In the genomic region with DNA sequence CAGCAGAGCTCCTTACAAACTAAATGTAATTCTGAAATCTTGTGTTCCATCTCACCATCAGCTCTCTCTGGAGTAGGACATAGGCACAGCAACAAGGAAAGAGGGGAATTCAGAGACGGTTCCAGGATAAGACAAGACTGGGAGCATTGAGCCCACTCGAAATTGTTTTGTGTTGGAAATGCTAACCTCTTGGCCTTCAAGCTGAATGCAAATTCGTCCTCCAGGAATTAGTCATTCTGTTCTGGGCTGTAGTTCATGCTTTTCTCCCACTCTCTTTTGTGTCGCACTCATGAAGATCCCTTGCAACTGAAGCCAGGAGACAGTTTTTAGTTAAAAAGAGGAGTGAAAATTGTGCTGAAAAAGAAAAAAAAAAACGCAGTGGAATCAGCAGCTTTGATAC, we compare ENCODE assay signal across 14 cellular contexts.
DNase-seq lines count a peak whose midpoint lies in the region; ATAC-seq, FAIRE-seq and TF ChIP-seq lines count a peak whose summit lies in the region.
"Had no signal": no experiment of that assay in that cellular context is flagged by ENCODE, and none has a peak within 500 bp of the region (broad histone marks: within the 10 kb centered on the region; RNA-seq: fewer than 3 reads in every experiment).

No MANE protein-coding gene starts in this region.

- no peaks in the 10 kb centered on the region for H3K9me3 ChIP-seq in CD4-positive, alpha-beta memory T cell (ENCODE audit: control insufficient read depth in 1 of 2, low read length in 2 of 2)
- no peaks in the 10 kb centered on the region for H3K9me3 ChIP-seq in tibial artery
- H3K9me3 ChIP-seq: esophagus squamous epithelium, vagina had no signal

- intact Hi-C loops in CD4-positive, alpha-beta memory T cell (cut with micrococcal nuclease), result no loop called here
- intact Hi-C loops in tibial artery (cut with DNase I; ENCODE audit: low total_unique reads), result no loop called here

- CTCF ChIA-PET in CD4-positive, alpha-beta memory T cell (lab: Charles Lee; ENCODE audit: partially characterized antibody), result no interaction called here

- H3K36me3 Mint-ChIP-seq in CD4-positive, alpha-beta memory T cell, result no peaks in the 10 kb centered on the region

- no peak for TF ChIP-seq POLR2A in GM12891 (IDR thresholded peaks at IDR 0.05; ENCODE audit: low read depth, low read length)

- FAIRE-seq in GM12891 (lab: Jason Lieb, UNC), result peak; percentile 76
- FAIRE-seq: G401.6 had no signal

- H3K4me3 ChIP-seq in brain microvascular endothelial cell (ENCODE audit: low read depth, low read length) (no peak overlapping the region), tibial artery (no peak overlapping the region)
- H3K4me3 ChIP-seq in CD4-positive, alpha-beta memory T cell (ENCODE audit: low read length in 2 of 2), result no peak overlapping the region
- H3K4me3 ChIP-seq: esophagus squamous epithelium, lung, vagina had no signal

- no peak overlapping the region for H3K27ac ChIP-seq in brain microvascular endothelial cell
- no peak overlapping the region for H3K27ac ChIP-seq in CD4-positive, alpha-beta memory T cell (ENCODE audit: low read depth, low read length)
- H3K27ac ChIP-seq in tibial artery, result no peak overlapping the region
- H3K27ac ChIP-seq: esophagus squamous epithelium, vagina had no signal

- peaks cover 0 to 2% (median 0%) of the 10 kb centered on the region in 4 donors for H3K4me1 Mint-ChIP-seq in CD4-positive, alpha-beta memory T cell
- H3K4me1 Mint-ChIP-seq: T-helper 17 cell had no signal

- DNase-seq in GM12891 (ENCODE audit: insufficient read length, low spot score) (no peak), brain microvascular endothelial cell (peak; percentile 13), GM19238 (ENCODE audit: insufficient read length, low spot score) (no peak), left lobe of liver (ENCODE audit: low spot score) (no peak), tibial artery (no peak)
- DNase-seq in CD4-positive, alpha-beta memory T cell, result no peak
- DNase-seq: activated T-cell treated with anti-CD3 and anti-CD28 coated beads for 4 hours, esophagus squamous epithelium, T-helper 17 cell had no signal

- H3K36me3 ChIP-seq in brain microvascular endothelial cell (replicated peaks) (no peaks in the 10 kb centered on the region), tibial artery (no peaks in the 10 kb centered on the region)
- no peaks in the 10 kb centered on the region for H3K36me3 ChIP-seq in CD4-positive, alpha-beta memory T cell (ENCODE audit: insufficient read depth, low read length)
- H3K36me3 ChIP-seq: esophagus squamous epithelium, vagina had no signal

- in situ Hi-C loops in brain microvascular endothelial cell (cut with HindIII; ENCODE audit: low pct_ligation_motif_present, low sequenced_read_pairs), result no loop called here

- ATAC-seq in GM21360 (IDR thresholded peaks at IDR 0.05; ENCODE audit: unreplicated experiment), result peak; percentile 85
- peak; percentile 84 for ATAC-seq in HG02981 (IDR thresholded peaks at IDR 0.05; ENCODE audit: unreplicated experiment)
- no peak for ATAC-seq in left lobe of liver
- ATAC-seq: T-helper 17 cell had no signal

- no peaks in the 10 kb centered on the region for H3K27me3 ChIP-seq in brain microvascular endothelial cell (replicated peaks)
- H3K27me3 ChIP-seq in CD4-positive, alpha-beta memory T cell (ENCODE audit: insufficient read depth, low read length), result no peaks in the 10 kb centered on the region
- H3K27me3 ChIP-seq in tibial artery, result no peaks in the 10 kb centered on the region
- H3K27me3 ChIP-seq: esophagus squamous epithelium, vagina had no signal

- peaks cover 0 to 1% of the 10 kb centered on the region in 2 donors for H3K27me3 Mint-ChIP-seq in CD4-positive, alpha-beta memory T cell

- no peaks in the 10 kb centered on the region for H3K4me1 ChIP-seq in CD4-positive, alpha-beta memory T cell (ENCODE audit: insufficient read depth, low read length)
- peaks cover 0 to 10% (median 5%) of the 10 kb centered on the region in 4 donors for H3K4me1 ChIP-seq in tibial artery
- H3K4me1 ChIP-seq: esophagus squamous epithelium, vagina had no signal

- no peak overlapping the region for H3K4me3 Mint-ChIP-seq in CD4-positive, alpha-beta memory T cell
- H3K4me3 Mint-ChIP-seq: T-helper 17 cell had no signal

- H3K9me3 Mint-ChIP-seq in CD4-positive, alpha-beta memory T cell, result peaks cover 0 to 4% (median under 1%) of the 10 kb centered on the region in 8 donors

- no peak overlapping the region for H3K27ac Mint-ChIP-seq in CD4-positive, alpha-beta memory T cell
- H3K27ac Mint-ChIP-seq: T-helper 17 cell had no signal

- TF ChIP-seq CTCF in brain microvascular endothelial cell (IDR thresholded peaks at IDR 0.05; ENCODE audit: low read depth, low read length, missing control alignments) (no peak), tibial artery (IDR thresholded peaks at IDR 0.05) (no peak)

- POLR2A ChIA-PET in CD4-positive, alpha-beta memory T cell (lab: Charles Lee; ENCODE audit: partially characterized antibody), result no interaction called here

TF ChIP-seq in GM12891, 5 proteins besides CTCF, POLR2A, EP300 and RAD21:
- TF ChIP-seq PAX5 (IDR thresholded peaks at IDR 0.05; ENCODE audit: insufficient read depth, low read length, severe bottlenecking) (no peak), TAF1 (IDR thresholded peaks at IDR 0.05; ENCODE audit: low read depth, low read length) (no peak), SPI1 (IDR thresholded peaks at IDR 0.05; ENCODE audit: low read depth, low read length) (no peak), POU2F2 (IDR thresholded peaks at IDR 0.05; ENCODE audit: low read depth, low read length) (peak; percentile 97)
